ENCODE assay signal across 18 cellular contexts in the genomic region with DNA sequence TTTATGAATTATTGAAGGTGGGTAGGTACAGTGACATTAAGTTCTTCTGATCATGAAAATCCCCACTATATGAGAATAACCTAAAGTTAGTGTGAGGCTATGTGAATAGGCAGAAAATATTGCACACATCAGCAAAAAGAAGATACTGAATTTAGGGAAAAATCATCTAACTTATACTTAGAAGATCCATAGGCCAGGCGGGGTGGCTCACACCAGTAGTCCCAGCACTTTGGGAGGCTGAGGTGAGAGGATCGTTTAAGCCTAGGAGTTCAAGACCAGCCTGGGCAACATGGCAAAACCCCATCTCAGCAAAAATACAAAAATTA.
"Had no signal": no experiment of that assay in that cellular context is flagged by ENCODE, and none has a peak within 500 bp of the region (broad histone marks: within the 10 kb centered on the region; RNA-seq: fewer than 3 reads in every experiment).

No MANE protein-coding gene starts in this region.

- FAIRE-seq: frontal cortex had no signal

- DNase-seq: activated CD4-positive, alpha-beta memory T cell treated with anti-CD3 and anti-CD28 coated beads for 36 hours; activated CD4-positive, alpha-beta T cell treated with anti-CD3 and anti-CD28 coated beads for 36 hours; activated CD8-positive, alpha-beta memory T cell treated with anti-CD3 and anti-CD28 coated beads, Interleukin-2, amount 10 ng/mL, durations not matched to agents 7 days and 5 days; body of pancreas; effector memory CD8-positive, alpha-beta T cell; erythroblast; left ventricle myocardium superior; nucleus accumbens; stimulated activated CD4-positive, alpha-beta T cell treated with anti-CD3 and anti-CD28 coated beads, Interleukin-12 subunit alpha, Interleukin-12 subunit beta, amount 100 ng/mL, for 4 hours; stimulated activated CD4-positive, alpha-beta T cell treated with anti-CD3 and anti-CD28 coated beads, Interleukin-1b, Interleukin-23, amount 100 ng/mL, for 48 hours; stimulated activated CD8-positive, alpha-beta memory T cell treated with anti-CD3 and anti-CD28 coated beads, Interleukin-4, amount 100 ng/mL, for 48 hours; stimulated activated naive CD4-positive, alpha-beta T cell treated with Interleukin-2 at 50 U/mL for 16 hours; thyroid gland had no signal

- H3K36me3 ChIP-seq: thyroid gland had no signal

- H3K27me3 Mint-ChIP-seq: activated CD4-positive, alpha-beta T cell treated with anti-CD3 and anti-CD28 coated beads for 36 hours; activated CD8-positive, alpha-beta memory T cell treated with anti-CD3 and anti-CD28 coated beads, Interleukin-2, amount 10 ng/mL, durations not matched to agents 7 days and 5 days; activated naive CD8-positive, alpha-beta T cell had no signal

- H3K9me3 Mint-ChIP-seq: effector memory CD8-positive, alpha-beta T cell; natural killer cell treated with Interleukin-12 subunit alpha and Interleukin-12 subunit beta and Interleukin-15 and Interleukin-18, amount 100 ng/mL, for 72 hours had no signal

- H3K27ac Mint-ChIP-seq: activated CD4-positive, alpha-beta memory T cell treated with anti-CD3 and anti-CD28 coated beads for 36 hours; activated CD4-positive, alpha-beta T cell treated with anti-CD3 and anti-CD28 coated beads for 36 hours; activated naive CD8-positive, alpha-beta T cell; effector memory CD8-positive, alpha-beta T cell; memory B cell; WTC11 had no signal

- ATAC-seq: activated CD4-positive, alpha-beta T cell treated with anti-CD3 and anti-CD28 coated beads for 36 hours; body of pancreas; WTC11 had no signal

- H3K36me3 Mint-ChIP-seq: activated CD4-positive, alpha-beta memory T cell treated with anti-CD3 and anti-CD28 coated beads for 36 hours had no signal

- H3K27ac ChIP-seq: thyroid gland had no signal

- H3K4me3 ChIP-seq: body of pancreas, thyroid gland had no signal

- H3K4me1 ChIP-seq: body of pancreas had no signal

- H3K4me3 Mint-ChIP-seq: activated CD4-positive, alpha-beta memory T cell treated with anti-CD3 and anti-CD28 coated beads for 36 hours; activated CD4-positive, alpha-beta T cell treated with anti-CD3 and anti-CD28 coated beads for 36 hours; activated naive CD8-positive, alpha-beta T cell; WTC11 had no signal

- H3K9me3 ChIP-seq: body of pancreas, thyroid gland had no signal

- H3K27me3 ChIP-seq: body of pancreas, thyroid gland had no signal
